ENCODE assay signal across 12 cellular contexts in the genomic region with DNA sequence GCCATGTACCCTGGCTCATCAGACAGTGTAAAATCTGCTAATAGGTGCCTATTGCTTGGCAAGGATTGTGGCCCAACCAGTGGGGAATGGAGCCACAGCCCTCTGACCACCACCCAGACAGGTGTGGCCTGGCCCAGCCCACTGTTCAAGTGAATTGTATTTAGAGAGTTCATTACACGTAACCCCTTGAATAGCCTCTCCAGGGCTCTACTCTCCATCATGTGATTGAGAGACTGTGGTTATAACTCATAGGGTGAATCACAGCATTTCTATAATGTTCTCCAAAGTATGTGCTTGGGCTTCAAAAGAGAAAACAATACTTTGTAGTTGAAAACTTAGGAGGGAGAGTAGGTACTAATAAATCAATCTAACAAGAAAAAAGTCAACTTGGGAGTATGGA. TPM values are rescaled to one million over a fixed set of nuclear protein-coding genes. Genes with fewer than 3 reads are reported as not detected.
A peak's percentile ranks its signal among the peaks of the same experiment; 100 is the strongest.
DNase-seq lines count a peak whose midpoint lies in the region; ATAC-seq, FAIRE-seq and TF ChIP-seq lines count a peak whose summit lies in the region.
"Had no signal": no experiment of that assay in that cellular context is flagged by ENCODE, and none has a peak within 500 bp of the region (broad histone marks: within the 10 kb centered on the region; RNA-seq: fewer than 3 reads in every experiment).

No MANE protein-coding gene starts in this region.

- no peak overlapping the region for H2BK12ac ChIP-seq in neuronal stem cell (ENCODE audit: low read length)

- TF ChIP-seq CTCF in AG04450 (IDR thresholded peaks at IDR 0.05; ENCODE audit: low read depth, low read length) (no peak), astrocyte of the cerebellum (IDR thresholded peaks at IDR 0.05; ENCODE audit: low read depth, low read length, missing control alignments) (no peak), pancreas (IDR thresholded peaks at IDR 0.05) (no peak)

- H2AFZ ChIP-seq in neuronal stem cell (ENCODE audit: low read length): no peak overlapping the region
- H2AFZ ChIP-seq: parathyroid adenoma had no signal

- POLR2A ChIA-PET in AG04450 (lab: Yijun Ruan, JAX): no interaction called here

- intact Hi-C loops in pancreas (cut with DNase I): no loop called here

- H3K27ac ChIP-seq in AG04450 (ENCODE audit: low read depth, low read length) (peak overlapping the region; percentile 60), pancreas (no peak overlapping the region), substantia nigra (ENCODE audit: low read depth, low read length, poor library complexity, severe bottlenecking) (no peak overlapping the region), neuronal stem cell (replicated peaks; ENCODE audit: low read length) (no peak overlapping the region)
- H3K27ac ChIP-seq: heart right ventricle had no signal

- no peak overlapping the region for H3K4ac ChIP-seq in neuronal stem cell (ENCODE audit: low read length)

- no peak for FAIRE-seq in pancreas (lab: Jason Lieb, UNC)

- DNase-seq in AG04450 (ENCODE audit: low read depth, low spot score) (peak; percentile 24), HK-2 (ENCODE audit: unreplicated experiment) (peak; percentile 30), astrocyte of the cerebellum (ENCODE audit: low read depth) (peak; percentile 47), glomerular visceral epithelial cell (ENCODE audit: extremely low spot score) (peak; percentile 72), pancreas (no peak), substantia nigra (lab: John Stamatoyannopoulos, UW) (no peak), COR-L47 (lab: John Stamatoyannopoulos, UW) (no peak), neuronal stem cell (ENCODE audit: low spot score) (no peak)
- DNase-seq: C1 segment of cervical spinal cord, heart right ventricle had no signal

- H3K4me2 ChIP-seq in neuronal stem cell (ENCODE audit: insufficient read depth, low read length, poor library complexity, severe bottlenecking): no peak overlapping the region

- H2AK5ac ChIP-seq in neuronal stem cell (ENCODE audit: low read depth, low read length): no peak overlapping the region

- CTCF ChIA-PET in AG04450 (lab: Charles Lee): no interaction called here

- H3K9ac ChIP-seq in neuronal stem cell (ENCODE audit: low read depth, low read length, poor library complexity): no peak overlapping the region
- H3K9ac ChIP-seq: parathyroid adenoma had no signal

- H3K23ac ChIP-seq in neuronal stem cell (ENCODE audit: low read depth, low read length, poor library complexity): no peak overlapping the region

- no peak overlapping the region for H2BK15ac ChIP-seq in neuronal stem cell (ENCODE audit: low read length)

- H3K36me3 ChIP-seq in pancreas (no peaks in the 10 kb centered on the region), neuronal stem cell (replicated peaks in 1 of 2; ENCODE audit: control insufficient read depth in 2 of 2, insufficient read depth in 2 of 2, low read length in 2 of 2) (no peaks in the 10 kb centered on the region)
- H3K36me3 ChIP-seq: heart right ventricle had no signal

- no peak overlapping the region for H4K8ac ChIP-seq in neuronal stem cell (ENCODE audit: low read depth, low read length)

- H3K18ac ChIP-seq in neuronal stem cell (ENCODE audit: low read length): no peak overlapping the region

- ATAC-seq in pancreas: no peak
- ATAC-seq: heart right ventricle had no signal

- H4K91ac ChIP-seq in neuronal stem cell (ENCODE audit: low read depth, low read length, poor library complexity): no peak overlapping the region

- H2BK120ac ChIP-seq in neuronal stem cell (ENCODE audit: low read depth, low read length): no peak overlapping the region

- WGBS in pancreas, 2 donors: 93 to 97% methylated on average over 1 of the region's 1 CpG
- WGBS in neuronal stem cell (ENCODE audit: extremely low coverage in 2 of 2, insufficient read length in 2 of 2, insufficient replicate concordance in 1 of 2), 2 donors: no CpG with 5 or more reads among the region's 1 CpG

- no peak overlapping the region for H3K14ac ChIP-seq in neuronal stem cell (ENCODE audit: low read length)

- H3K4me1 ChIP-seq in pancreas: no peaks in the 10 kb centered on the region
- H3K4me1 ChIP-seq in neuronal stem cell (ENCODE audit: control insufficient read depth in 2 of 2, insufficient read depth in 1 of 2, low read depth in 1 of 2, low read length in 2 of 2): no peaks in the 10 kb centered on the region

- H3K79me1 ChIP-seq in neuronal stem cell (ENCODE audit: low read depth, low read length): no peaks in the 10 kb centered on the region

- in situ Hi-C loops in astrocyte of the cerebellum (cut with HindIII; ENCODE audit: low sequenced_read_pairs): no loop called here

- no peaks in the 10 kb centered on the region for H3K27me3 ChIP-seq in AG04450 (ENCODE audit: control insufficient read depth, insufficient read depth, low read length)
- H3K27me3 ChIP-seq in pancreas: no peaks in the 10 kb centered on the region
- H3K27me3 ChIP-seq in neuronal stem cell (ENCODE audit: control insufficient read depth in 3 of 3, insufficient read depth in 3 of 3, low read depth in 1 of 3, low read length in 3 of 3): peaks cover 0 to 13% (median 0%) of the 10 kb centered on the region in 3 experiments
- H3K27me3 ChIP-seq: heart right ventricle had no signal

- H2BK5ac ChIP-seq in neuronal stem cell (ENCODE audit: low read length): no peak overlapping the region

- H3K9me3 ChIP-seq in AG04450 (ENCODE audit: control insufficient read depth, insufficient read depth, low read length): no peaks in the 10 kb centered on the region
- H3K9me3 ChIP-seq in pancreas: no peaks in the 10 kb centered on the region
- H3K9me3 ChIP-seq in neuronal stem cell (replicated peaks in 1 of 2; ENCODE audit: control insufficient read depth in 2 of 2, insufficient read depth in 1 of 2, low read depth in 1 of 2, low read length in 2 of 2): no peaks in the 10 kb centered on the region
- H3K9me3 ChIP-seq: heart right ventricle had no signal

- H3K4me3 ChIP-seq in AG04450 (ENCODE audit: low read depth, low read length): no peak overlapping the region
- no peak overlapping the region for H3K4me3 ChIP-seq in astrocyte of the cerebellum (ENCODE audit: low read depth, low read length)
- no peak overlapping the region for H3K4me3 ChIP-seq in pancreas
- no peak overlapping the region for H3K4me3 ChIP-seq in neuronal stem cell (ENCODE audit: low read length in 2 of 2)
- H3K4me3 ChIP-seq: heart right ventricle, lung had no signal

RNA-seq across cellular contexts. Expression of a gene that starts 38.4 kb away (rescaled TPM):
- polyA plus RNA-seq in AG04450 (2011; rRNA removed) (0.33 and 0.35 TPM in 2 replicates), pancreas (1 to 10 TPM in 1 of 2 donors, under 1 TPM in 1; 0.99 to 1.2 TPM)
- polyA minus RNA-seq in AG04450 (2011; rRNA and poly(A)+ RNA removed): 0.46 and 2.4 TPM in 2 replicates
- total RNA-seq in pancreas: 1 to 10 TPM in 1 of 6 donors, under 1 TPM in 5; 0.12 to 1.4 (median 0.51) TPM
- 0.13 TPM for polyA plus RNA-seq in neuronal stem cell (2013, experiment 1 of 2)
- 0.10 TPM for polyA plus RNA-seq in neuronal stem cell (2013, experiment 2 of 2)

Comparison
In these comparisons a context has a peak if more than half of its experiments do, and no peak if none do; other contexts are left out.
1. DNase-seq: peak in AG04450 (single experiment), HK-2 (single experiment), astrocyte of the cerebellum (single experiment) and glomerular visceral epithelial cell (single experiment); none in pancreas (0 of 6), substantia nigra (0 of 49), COR-L47 (single experiment) and neuronal stem cell (single experiment).